8 cellular contexts compared by ENCODE assay signal in genomic region chr12:102740157-102741032, GRCh38.
DNase-seq lines count a peak whose midpoint lies in the region; ATAC-seq, FAIRE-seq and TF ChIP-seq lines count a peak whose summit lies in the region.

No MANE protein-coding gene starts in this region.

- BruUV-seq in MCF 10A (replicated peaks; lab: Mats Ljungman, UMichigan) = no TSS peak

- H3K4me1 Mint-ChIP-seq in MCF 10A (ENCODE audit: insufficient read depth, unreplicated experiment) = no peaks in the 10 kb centered on the region

- H3K27ac Mint-ChIP-seq in MCF 10A (ENCODE audit: low read depth, unreplicated experiment) = no peak overlapping the region

- H3K27me3 Mint-ChIP-seq in MCF 10A (ENCODE audit: insufficient read depth, unreplicated experiment) = no peaks in the 10 kb centered on the region

- TF ChIP-seq CTCF in MCF 10A (IDR thresholded peaks at IDR 0.05; ENCODE audit: unreplicated experiment) = peak; percentile 30
- no peak for TF ChIP-seq CTCF in breast epithelium (IDR thresholded peaks at IDR 0.05)
- peak; percentile 40 for TF ChIP-seq CTCF in epithelial cell of proximal tubule (conservative IDR thresholded peaks at IDR 0.05; ENCODE audit: low read depth, low read length)
- TF ChIP-seq CTCF in colonic mucosa (IDR thresholded peaks at IDR 0.05) = no peak

- POLR2A ChIA-PET in MCF 10A (lab: Yijun Ruan, JAX) = no interaction called here

- no peak overlapping the region for H3K9ac ChIP-seq in colonic mucosa (ENCODE audit: low read depth in 2 of 2, low read length in 2 of 2)

- no peaks in the 10 kb centered on the region for H3K36me3 ChIP-seq in breast epithelium
- H3K36me3 ChIP-seq in colonic mucosa = no peaks in the 10 kb centered on the region

- H3K4me1 ChIP-seq in breast epithelium = no peaks in the 10 kb centered on the region
- H3K4me1 ChIP-seq in colonic mucosa = no peaks in the 10 kb centered on the region

- no peak overlapping the region for H3K4me3 Mint-ChIP-seq in MCF 10A (ENCODE audit: unreplicated experiment)

- CTCF ChIA-PET in MCF 10A (lab: Yijun Ruan, JAX) = interaction anchor here (0.6 to 5.2 kb wide), 49 partner anchors 9 to 1329 kb away, joined by 3 to 44 read pairs (median 4); no protein-coding TSS in a partner anchor

- no peak for TF ChIP-seq POLR2A in breast epithelium (IDR thresholded peaks at IDR 0.05)

- DNase-seq in MCF 10A (ENCODE audit: unreplicated experiment) = peak; percentile 47
- no peak for DNase-seq in breast epithelium (ENCODE audit: low spot score in 2 of 2)
- peak; percentile 25 for DNase-seq in NCI-H460 (ENCODE audit: extremely low read depth, low read depth)
- DNase-seq in epithelial cell of proximal tubule (ENCODE audit: low read depth) = no peak
- peak; percentile 6 for DNase-seq in urothelium cell line (ENCODE audit: low spot score)
- DNase-seq in colonic mucosa = no peak
- DNase-seq in activated CD4-positive, alpha-beta T cell treated with anti-CD3 and anti-CD28 coated beads, Interleukin-2, amount 50 U/mL, for 48 hours = no peak

- H3K27ac ChIP-seq in breast epithelium (no peak overlapping the region), colonic mucosa (no peak overlapping the region)

- no peak for FAIRE-seq in urothelium cell line (lab: Jason Lieb, UNC)

- H3K9me3 ChIP-seq in breast epithelium = no peaks in the 10 kb centered on the region
- H3K9me3 ChIP-seq in colonic mucosa = no peaks in the 10 kb centered on the region

- ATAC-seq in HG02571 (IDR thresholded peaks at IDR 0.05; ENCODE audit: unreplicated experiment) = no peak

- peaks cover 14% of the 10 kb centered on the region for H3K9me3 Mint-ChIP-seq in MCF 10A (ENCODE audit: unreplicated experiment)

- no peaks in the 10 kb centered on the region for H3K36me3 Mint-ChIP-seq in MCF 10A (ENCODE audit: insufficient read depth, unreplicated experiment)

- no peaks in the 10 kb centered on the region for H3K27me3 ChIP-seq in breast epithelium
- H3K27me3 ChIP-seq in colonic mucosa = no peaks in the 10 kb centered on the region

- no peak overlapping the region for H3K4me3 ChIP-seq in breast epithelium
- H3K4me3 ChIP-seq in epithelial cell of proximal tubule (ENCODE audit: low read depth, low read length) = no peak overlapping the region
- H3K4me3 ChIP-seq in colonic mucosa = no peak overlapping the region

- intact Hi-C loops in MCF 10A (cut with micrococcal nuclease) (loop anchor here (1.0 kb wide), 4 partner anchors 570 to 823 kb away; no protein-coding TSS in a partner anchor), breast epithelium (cut with DNase I; ENCODE audit: low total_unique reads) (no loop called here), colonic mucosa (cut with DNase I) (no loop called here)

Comparison
In these comparisons a context has a peak if more than half of its experiments do, and no peak if none do; other contexts are left out.
1. DNase-seq: peak in MCF 10A (single experiment), NCI-H460 (single experiment) and urothelium cell line (single experiment); none in breast epithelium (0 of 2), epithelial cell of proximal tubule (single experiment), colonic mucosa (single experiment) and activated CD4-positive, alpha-beta T cell treated with anti-CD3 and anti-CD28 coated beads, Interleukin-2, amount 50 U/mL, for 48 hours (0 of 2).
2. CTCF ChIP-seq: peak in MCF 10A (single experiment) and epithelial cell of proximal tubule (single experiment); none in breast epithelium (0 of 3) and colonic mucosa (single experiment).